15 cellular contexts compared by ENCODE assay signal in the genomic region with DNA sequence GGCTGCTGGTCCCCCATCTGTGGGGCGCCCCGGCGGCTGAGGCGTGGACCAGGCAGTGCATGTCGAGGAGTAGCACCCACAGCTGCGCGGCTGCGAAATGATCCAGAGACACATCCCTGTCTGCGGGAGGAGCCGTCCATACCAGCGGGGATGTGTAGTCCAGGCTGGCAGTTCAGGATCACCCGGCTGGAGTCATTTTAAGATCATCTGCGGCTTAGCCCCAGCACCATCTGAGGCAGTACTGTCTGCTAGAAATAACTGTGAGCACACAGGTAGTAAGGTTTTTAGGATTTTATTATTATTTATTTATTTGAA. TPM values are rescaled to one million over a fixed set of nuclear protein-coding genes. Genes with fewer than 3 reads are reported as not detected.
A peak's percentile ranks its signal among the peaks of the same experiment; 100 is the strongest.
DNase-seq lines count a peak whose midpoint lies in the region; FAIRE-seq and TF ChIP-seq lines count a peak whose summit lies in the region.
"Had no signal": no experiment of that assay in that cellular context is flagged by ENCODE, and none has a peak within 500 bp of the region (broad histone marks: within the 10 kb centered on the region; RNA-seq: fewer than 3 reads in every experiment).

No MANE protein-coding gene starts in this region.

- FAIRE-seq in keratinocyte (lab: Jason Lieb, UNC) = no peak
- FAIRE-seq: GM18507 had no signal

- H3K79me2 ChIP-seq in keratinocyte (ENCODE audit: control insufficient read depth, insufficient read depth, low read length) = peaks cover 64% of the 10 kb centered on the region

- H3K4me3 ChIP-seq in keratinocyte (ENCODE audit: control insufficient read depth in 2 of 3, extremely low read depth in 1 of 3, insufficient read depth in 2 of 3, low read depth in 1 of 3, low read length in 3 of 3) = peak overlapping the region; percentile 32 to 64 (median 64)
- peak overlapping the region; percentile 36 for H3K4me3 ChIP-seq in suprapubic skin
- H3K4me3 ChIP-seq in Caco-2 (ENCODE audit: low read depth, low read length) = no peak overlapping the region
- H3K4me3 ChIP-seq: HAP-1, mucosa of descending colon had no signal

- no peak overlapping the region for H3K4me3 Mint-ChIP-seq in Caco-2 (ENCODE audit: unreplicated experiment)

- H3K27ac ChIP-seq in angular gyrus (ENCODE audit: low read depth, low read length) (peak overlapping the region; percentile 92), keratinocyte (ENCODE audit: control insufficient read depth, insufficient read depth, low read length) (no peak overlapping the region), suprapubic skin (peak overlapping the region; percentile 90)

- POLR2A ChIA-PET in Caco-2 (lab: Charles Lee) = no interaction called here

- peaks cover 38% of the 10 kb centered on the region for H3K4me1 ChIP-seq in keratinocyte (ENCODE audit: control insufficient read depth, extremely low read depth, insufficient read depth, low read length)
- H3K4me1 ChIP-seq in suprapubic skin = peaks cover 71% of the 10 kb centered on the region
- peaks cover 24% of the 10 kb centered on the region for H3K4me1 ChIP-seq in Caco-2

- H3K4me2 ChIP-seq in keratinocyte (ENCODE audit: control insufficient read depth, extremely low read depth, insufficient read depth, low read depth, low read length) = peak overlapping the region; percentile 92

- DNase-seq in keratinocyte (ENCODE audit: low read depth, low spot score) (no peak), suprapubic skin (ENCODE audit: low spot score in 2 of 2) (no peak), ureter (ENCODE audit: low spot score) (no peak), NCI-H446 (lab: John Stamatoyannopoulos, UW) (no peak), Caco-2 (no peak)
- DNase-seq: activated naive CD8-positive, alpha-beta T cell treated with anti-CD3 and anti-CD28 coated beads, Interleukin-2, amount 50 U/mL, for 24 hours; activated T-cell treated with anti-CD3 and anti-CD28 coated beads for 4 hours; GF-D8; NCI-H2171 treated with DMSO at 0.1 percent for 48 hours; NK-92 treated with Interleukin-12 subunit alpha and Interleukin-12 subunit beta, amount 100 ng/mL, for 24 hours had no signal

- peak overlapping the region; percentile 73 for H3K9ac ChIP-seq in keratinocyte (ENCODE audit: control insufficient read depth, extremely low read depth, insufficient read depth, low read length)

- peaks cover 49% of the 10 kb centered on the region for H3K36me3 Mint-ChIP-seq in Caco-2 (ENCODE audit: insufficient read depth, unreplicated experiment)

- CTCF ChIA-PET in Caco-2 (lab: Charles Lee) = no interaction called here

- H3K27me3 ChIP-seq in keratinocyte (ENCODE audit: control insufficient read depth, extremely low read depth, insufficient read depth, low read length) = no peaks in the 10 kb centered on the region
- no peaks in the 10 kb centered on the region for H3K27me3 ChIP-seq in suprapubic skin
- no peaks in the 10 kb centered on the region for H3K27me3 ChIP-seq in Caco-2 (replicated peaks; ENCODE audit: control insufficient read depth, insufficient read depth, low read length)

- no peak for TF ChIP-seq EP300 in suprapubic skin (IDR thresholded peaks at IDR 0.05)

- H2AFZ ChIP-seq in keratinocyte (ENCODE audit: control insufficient read depth, low read length) = peak overlapping the region; percentile 10

- H3K27me3 Mint-ChIP-seq in Caco-2 (ENCODE audit: insufficient read depth, unreplicated experiment) = no peaks in the 10 kb centered on the region
- H3K27me3 Mint-ChIP-seq: activated naive CD8-positive, alpha-beta T cell treated with anti-CD3 and anti-CD28 coated beads, Interleukin-2, amount 50 U/mL, for 24 hours; CD8-positive, alpha-beta memory T cell had no signal

- TF ChIP-seq POLR2A in suprapubic skin (IDR thresholded peaks at IDR 0.05) = no peak

- peaks cover 1% of the 10 kb centered on the region for H3K9me1 ChIP-seq in keratinocyte (ENCODE audit: control insufficient read depth, extremely low read depth, insufficient read depth, low read length)

- intact Hi-C loops in Caco-2 (cut with micrococcal nuclease; ENCODE audit: unreplicated experiment) = no loop called here

- H4K20me1 ChIP-seq in keratinocyte (ENCODE audit: control insufficient read depth, extremely low read depth, insufficient read depth, low read length) = peaks cover 5% of the 10 kb centered on the region

- H3K36me3 ChIP-seq in keratinocyte (ENCODE audit: control insufficient read depth in 2 of 2, extremely low read depth in 1 of 2, insufficient read depth in 2 of 2, low read length in 2 of 2) (peaks cover 5 to 7% of the 10 kb centered on the region in 2 experiments), suprapubic skin (peaks cover 15% of the 10 kb centered on the region), Caco-2 (ENCODE audit: control insufficient read depth, insufficient read depth, low read length) (no peaks in the 10 kb centered on the region)

- WGBS in suprapubic skin = 68% methylated on average over 13 of the region's 13 CpGs

- TF ChIP-seq CTCF in keratinocyte (optimal IDR thresholded peaks at IDR 0.05 in 1 of 3, IDR thresholded peaks at IDR 0.05 in 1 of 3, conservative IDR thresholded peaks at IDR 0.05 in 1 of 3; ENCODE audit: extremely low read depth in 1 of 3, insufficient read depth in 2 of 3, low read length in 3 of 3) (no peak), suprapubic skin (IDR thresholded peaks at IDR 0.05) (no peak), Caco-2 (IDR thresholded peaks at IDR 0.05; ENCODE audit: insufficient read depth in 1 of 2, low read depth in 1 of 2, low read length in 1 of 2, severe bottlenecking in 1 of 2, unreplicated experiment in 1 of 2) (no peak)

- H3K9me3 Mint-ChIP-seq in Caco-2 (ENCODE audit: unreplicated experiment) = no peaks in the 10 kb centered on the region
- H3K9me3 Mint-ChIP-seq: activated naive CD8-positive, alpha-beta T cell treated with anti-CD3 and anti-CD28 coated beads, Interleukin-2, amount 50 U/mL, for 24 hours; CD8-positive, alpha-beta memory T cell had no signal

- H3K9me3 ChIP-seq in keratinocyte (ENCODE audit: control insufficient read depth, low read depth, low read length) (no peaks in the 10 kb centered on the region), suprapubic skin (no peaks in the 10 kb centered on the region), Caco-2 (no peaks in the 10 kb centered on the region)
- H3K9me3 ChIP-seq: HAP-1, mucosa of descending colon had no signal

- dilution Hi-C loops in keratinocyte (cut with MboI; ENCODE audit: extremely low pct_ligation_motif_present, low sequenced_read_pairs) = no loop called here

- no TSS peak for BruUV-seq in Caco-2 (replicated peaks; lab: Mats Ljungman, UMichigan)

- peaks cover 8% of the 10 kb centered on the region for H3K4me1 Mint-ChIP-seq in Caco-2 (ENCODE audit: low read depth, unreplicated experiment)

- H3K27ac Mint-ChIP-seq in Caco-2 (ENCODE audit: unreplicated experiment) = no peak overlapping the region
- H3K27ac Mint-ChIP-seq: activated naive CD8-positive, alpha-beta T cell treated with anti-CD3 and anti-CD28 coated beads, Interleukin-2, amount 50 U/mL, for 24 hours had no signal

RNA-seq across cellular contexts. Expression of a gene that starts 3.1 kb away (rescaled TPM):
- polyA plus RNA-seq in keratinocyte = 0.55 to 0.93 TPM (median 0.85 TPM) in 3 replicates
- 0.69 TPM for polyA plus RNA-seq in keratinocyte (2011; ENCODE audit: low read depth)
- 0.15 and 1.7 TPM in 2 replicates for polyA plus RNA-seq in keratinocyte (2011; cell fraction: cytosol; rRNA removed)
- 1.2 and 2.4 TPM in 2 replicates for polyA plus RNA-seq in keratinocyte (2011; cell fraction: nucleus; rRNA removed)
- polyA plus RNA-seq in keratinocyte (2012; ENCODE audit: low replicate concordance) = 1.9 and 3.4 TPM in 2 replicates
- 0.20 to 0.36 TPM in 2 of 3 replicates, not detected in the other for polyA minus RNA-seq in keratinocyte
- 2.1 TPM for polyA minus RNA-seq in keratinocyte (2011; cell fraction: cytosol; rRNA and poly(A)+ RNA removed)
- polyA minus RNA-seq in keratinocyte (2011; cell fraction: nucleus; rRNA and poly(A)+ RNA removed) = 2.1 and 2.6 TPM in 2 replicates
- total RNA-seq in suprapubic skin = 10 to 100 TPM; 13.4 to 26.7 (median 22.3) TPM
- total RNA-seq in ureter = 4.1 TPM
- 12.6 and 14.0 TPM in 2 replicates for total RNA-seq in Caco-2 (2022)

RNA-seq across cellular contexts. Expression of a gene that starts 3.1 kb away (rescaled TPM):
- 4.8 to 30.3 TPM (median 7.0 TPM) in 3 replicates for polyA plus RNA-seq in keratinocyte
- polyA plus RNA-seq in keratinocyte (2011; ENCODE audit: low read depth) = 10.6 TPM
- polyA plus RNA-seq in keratinocyte (2011; cell fraction: cytosol; rRNA removed) = 7.3 and 17.8 TPM in 2 replicates
- 33.4 and 43.4 TPM in 2 replicates for polyA plus RNA-seq in keratinocyte (2011; cell fraction: nucleus; rRNA removed)
- 27.2 and 45.1 TPM in 2 replicates for polyA plus RNA-seq in keratinocyte (2012; ENCODE audit: low replicate concordance)
- polyA minus RNA-seq in keratinocyte = 8.2 to 40.3 TPM (median 10.1 TPM) in 3 replicates
- polyA minus RNA-seq in keratinocyte (2011; cell fraction: cytosol; rRNA and poly(A)+ RNA removed) = 62.7 TPM
- polyA minus RNA-seq in keratinocyte (2011; cell fraction: nucleus; rRNA and poly(A)+ RNA removed) = 38.2 and 42.0 TPM in 2 replicates
- 100 to 1,000 TPM in 2 of 4 donors, 10 to 100 TPM in 2; 68.1 to 119 (median 103) TPM for total RNA-seq in suprapubic skin
- 82.3 TPM for total RNA-seq in ureter
- 78.3 and 84.1 TPM in 2 replicates for total RNA-seq in Caco-2 (2022)

RNA-seq across cellular contexts. Expression of a gene that starts 23.0 kb away (rescaled TPM):
- 27.2 to 67.3 TPM (median 31.0 TPM) in 3 replicates for polyA plus RNA-seq in keratinocyte
- polyA plus RNA-seq in keratinocyte (2011; ENCODE audit: low read depth) = 9.2 TPM
- polyA plus RNA-seq in keratinocyte (2011; cell fraction: cytosol; rRNA removed) = 20.8 and 62.5 TPM in 2 replicates
- polyA plus RNA-seq in keratinocyte (2011; cell fraction: nucleus; rRNA removed) = 29.9 and 47.5 TPM in 2 replicates
- polyA plus RNA-seq in keratinocyte (2012; ENCODE audit: low replicate concordance) = 20.6 and 43.3 TPM in 2 replicates
- 13.2 to 23.4 TPM (median 20.6 TPM) in 3 replicates for polyA minus RNA-seq in keratinocyte
- 122 TPM for polyA minus RNA-seq in keratinocyte (2011; cell fraction: cytosol; rRNA and poly(A)+ RNA removed)
- polyA minus RNA-seq in keratinocyte (2011; cell fraction: nucleus; rRNA and poly(A)+ RNA removed) = 13.3 and 22.2 TPM in 2 replicates
- total RNA-seq in suprapubic skin = 100 to 1,000 TPM in 3 of 4 donors, 10 to 100 TPM in 1; 82.3 to 120 (median 110) TPM
- total RNA-seq in ureter = 58.1 TPM
- total RNA-seq in Caco-2 (2022) = 47.7 and 51.8 TPM in 2 replicates

RNA-seq across cellular contexts. Expression of a gene that starts 32.7 kb away (rescaled TPM):
- polyA plus RNA-seq in keratinocyte = 32.5 to 72.4 TPM (median 34.9 TPM) in 3 replicates
- 14.4 TPM for polyA plus RNA-seq in keratinocyte (2011; ENCODE audit: low read depth)
- polyA plus RNA-seq in keratinocyte (2011; cell fraction: cytosol; rRNA removed) = 22.1 and 49.3 TPM in 2 replicates
- 90.4 and 133 TPM in 2 replicates for polyA plus RNA-seq in keratinocyte (2011; cell fraction: nucleus; rRNA removed)
- 25.9 and 54.3 TPM in 2 replicates for polyA plus RNA-seq in keratinocyte (2012; ENCODE audit: low replicate concordance)
- 35.5 to 112 TPM (median 44.5 TPM) in 3 replicates for polyA minus RNA-seq in keratinocyte
- polyA minus RNA-seq in keratinocyte (2011; cell fraction: cytosol; rRNA and poly(A)+ RNA removed) = 56.2 TPM
- 27.7 and 34.6 TPM in 2 replicates for polyA minus RNA-seq in keratinocyte (2011; cell fraction: nucleus; rRNA and poly(A)+ RNA removed)
- total RNA-seq in suprapubic skin (10 to 100 TPM; 46.1 to 89.0 (median 59.3) TPM), ureter (57.2 TPM), Caco-2 (2022) (44.4 and 49.6 TPM in 2 replicates)

RNA-seq across cellular contexts. Expression of a gene that starts 44.9 kb away (rescaled TPM):
- 4.9 to 14.7 TPM (median 6.0 TPM) in 3 replicates for polyA plus RNA-seq in keratinocyte
- polyA plus RNA-seq in keratinocyte (2011; ENCODE audit: low read depth) = 2.6 TPM
- polyA plus RNA-seq in keratinocyte (2011; cell fraction: cytosol; rRNA removed) = 4.7 and 19.3 TPM in 2 replicates
- polyA plus RNA-seq in keratinocyte (2011; cell fraction: nucleus; rRNA removed) = 7.7 and 17.7 TPM in 2 replicates
- 13.9 and 30.6 TPM in 2 replicates for polyA plus RNA-seq in keratinocyte (2012; ENCODE audit: low replicate concordance)
- polyA minus RNA-seq in keratinocyte = 1.9 to 11.4 TPM (median 2.2 TPM) in 3 replicates
- 48.5 TPM for polyA minus RNA-seq in keratinocyte (2011; cell fraction: cytosol; rRNA and poly(A)+ RNA removed)
- 8.2 and 11.3 TPM in 2 replicates for polyA minus RNA-seq in keratinocyte (2011; cell fraction: nucleus; rRNA and poly(A)+ RNA removed)
- total RNA-seq in suprapubic skin (10 to 100 TPM; 12.1 to 30.8 (median 20.9) TPM), ureter (14.8 TPM), Caco-2 (2022) (26.5 and 26.8 TPM in 2 replicates)
